ENCODE assay signal across 1 cellular context in the genomic region with DNA sequence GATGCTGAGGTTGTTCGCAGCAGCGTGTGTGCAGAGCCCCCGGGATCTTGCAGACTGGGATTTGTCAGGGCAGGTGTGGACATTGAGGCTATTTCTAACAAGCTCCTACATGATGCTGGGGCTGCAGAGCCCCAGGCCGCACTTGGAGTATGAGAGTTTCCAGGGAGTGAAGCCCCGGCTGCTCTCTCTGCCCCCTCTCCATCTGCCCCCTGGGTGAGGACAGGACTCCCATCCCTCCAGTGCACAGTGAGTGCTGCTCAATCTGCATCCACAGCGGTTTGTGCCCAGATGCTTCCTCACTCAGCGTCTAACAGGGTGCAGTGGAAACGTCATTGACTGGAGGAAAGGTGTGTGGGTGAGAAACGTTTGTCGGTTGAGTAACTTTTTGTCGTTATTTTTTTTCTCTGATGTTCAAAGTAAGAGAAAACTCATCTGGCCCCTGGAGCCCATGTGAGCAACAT.
TF ChIP-seq lines count a peak whose summit lies in the region.

No MANE protein-coding gene starts in this region.

TF ChIP-seq in GM23338, 12 proteins besides CTCF, POLR2A, EP300 and RAD21:
- TF ChIP-seq, protein P1, sequence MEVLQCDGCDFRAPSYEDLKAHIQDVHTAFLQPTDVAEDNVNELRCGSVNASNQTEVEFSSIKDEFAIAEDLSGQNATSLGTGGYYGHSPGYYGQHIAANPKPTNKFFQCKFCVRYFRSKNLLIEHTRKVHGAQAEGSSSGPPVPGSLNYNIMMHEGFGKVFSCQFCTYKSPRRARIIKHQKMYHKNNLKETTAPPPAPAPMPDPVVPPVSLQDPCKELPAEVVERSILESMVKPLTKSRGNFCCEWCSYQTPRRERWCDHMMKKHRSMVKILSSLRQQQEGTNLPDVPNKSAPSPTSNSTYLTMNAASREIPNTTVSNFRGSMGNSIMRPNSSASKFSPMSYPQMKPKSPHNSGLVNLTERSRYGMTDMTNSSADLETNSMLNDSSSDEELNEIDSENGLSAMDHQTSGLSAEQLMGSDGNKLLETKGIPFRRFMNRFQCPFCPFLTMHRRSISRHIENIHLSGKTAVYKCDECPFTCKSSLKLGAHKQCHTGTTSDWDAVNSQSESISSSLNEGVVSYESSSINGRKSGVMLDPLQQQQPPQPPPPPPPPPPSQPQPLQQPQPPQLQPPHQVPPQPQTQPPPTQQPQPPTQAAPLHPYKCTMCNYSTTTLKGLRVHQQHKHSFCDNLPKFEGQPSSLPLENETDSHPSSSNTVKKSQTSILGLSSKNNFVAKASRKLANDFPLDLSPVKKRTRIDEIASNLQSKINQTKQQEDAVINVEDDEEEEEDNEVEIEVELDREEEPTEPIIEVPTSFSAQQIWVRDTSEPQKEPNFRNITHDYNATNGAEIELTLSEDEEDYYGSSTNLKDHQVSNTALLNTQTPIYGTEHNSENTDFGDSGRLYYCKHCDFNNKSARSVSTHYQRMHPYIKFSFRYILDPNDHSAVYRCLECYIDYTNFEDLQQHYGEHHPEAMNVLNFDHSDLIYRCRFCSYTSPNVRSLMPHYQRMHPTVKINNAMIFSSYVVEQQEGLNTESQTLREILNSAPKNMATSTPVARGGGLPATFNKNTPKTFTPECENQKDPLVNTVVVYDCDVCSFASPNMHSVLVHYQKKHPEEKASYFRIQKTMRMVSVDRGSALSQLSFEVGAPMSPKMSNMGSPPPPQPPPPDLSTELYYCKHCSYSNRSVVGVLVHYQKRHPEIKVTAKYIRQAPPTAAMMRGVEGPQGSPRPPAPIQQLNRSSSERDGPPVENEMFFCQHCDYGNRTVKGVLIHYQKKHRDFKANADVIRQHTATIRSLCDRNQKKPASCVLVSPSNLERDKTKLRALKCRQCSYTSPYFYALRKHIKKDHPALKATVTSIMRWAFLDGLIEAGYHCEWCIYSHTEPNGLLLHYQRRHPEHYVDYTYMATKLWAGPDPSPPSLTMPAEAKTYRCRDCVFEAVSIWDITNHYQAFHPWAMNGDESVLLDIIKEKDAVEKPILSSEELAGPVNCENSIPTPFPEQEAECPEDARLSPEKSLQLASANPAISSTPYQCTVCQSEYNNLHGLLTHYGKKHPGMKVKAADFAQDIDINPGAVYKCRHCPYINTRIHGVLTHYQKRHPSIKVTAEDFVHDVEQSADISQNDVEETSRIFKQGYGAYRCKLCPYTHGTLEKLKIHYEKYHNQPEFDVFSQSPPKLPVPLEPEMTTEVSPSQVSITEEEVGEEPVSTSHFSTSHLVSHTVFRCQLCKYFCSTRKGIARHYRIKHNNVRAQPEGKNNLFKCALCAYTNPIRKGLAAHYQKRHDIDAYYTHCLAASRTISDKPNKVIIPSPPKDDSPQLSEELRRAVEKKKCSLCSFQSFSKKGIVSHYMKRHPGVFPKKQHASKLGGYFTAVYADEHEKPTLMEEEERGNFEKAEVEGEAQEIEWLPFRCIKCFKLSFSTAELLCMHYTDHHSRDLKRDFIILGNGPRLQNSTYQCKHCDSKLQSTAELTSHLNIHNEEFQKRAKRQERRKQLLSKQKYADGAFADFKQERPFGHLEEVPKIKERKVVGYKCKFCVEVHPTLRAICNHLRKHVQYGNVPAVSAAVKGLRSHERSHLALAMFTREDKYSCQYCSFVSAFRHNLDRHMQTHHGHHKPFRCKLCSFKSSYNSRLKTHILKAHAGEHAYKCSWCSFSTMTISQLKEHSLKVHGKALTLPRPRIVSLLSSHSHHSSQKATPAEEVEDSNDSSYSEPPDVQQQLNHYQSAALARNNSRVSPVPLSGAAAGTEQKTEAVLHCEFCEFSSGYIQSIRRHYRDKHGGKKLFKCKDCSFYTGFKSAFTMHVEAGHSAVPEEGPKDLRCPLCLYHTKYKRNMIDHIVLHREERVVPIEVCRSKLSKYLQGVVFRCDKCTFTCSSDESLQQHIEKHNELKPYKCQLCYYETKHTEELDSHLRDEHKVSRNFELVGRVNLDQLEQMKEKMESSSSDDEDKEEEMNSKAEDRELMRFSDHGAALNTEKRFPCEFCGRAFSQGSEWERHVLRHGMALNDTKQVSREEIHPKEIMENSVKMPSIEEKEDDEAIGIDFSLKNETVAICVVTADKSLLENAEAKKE (CRISPR knock-in tag; IDR thresholded peaks at IDR 0.05): no peak
- TF ChIP-seq, protein P2, sequence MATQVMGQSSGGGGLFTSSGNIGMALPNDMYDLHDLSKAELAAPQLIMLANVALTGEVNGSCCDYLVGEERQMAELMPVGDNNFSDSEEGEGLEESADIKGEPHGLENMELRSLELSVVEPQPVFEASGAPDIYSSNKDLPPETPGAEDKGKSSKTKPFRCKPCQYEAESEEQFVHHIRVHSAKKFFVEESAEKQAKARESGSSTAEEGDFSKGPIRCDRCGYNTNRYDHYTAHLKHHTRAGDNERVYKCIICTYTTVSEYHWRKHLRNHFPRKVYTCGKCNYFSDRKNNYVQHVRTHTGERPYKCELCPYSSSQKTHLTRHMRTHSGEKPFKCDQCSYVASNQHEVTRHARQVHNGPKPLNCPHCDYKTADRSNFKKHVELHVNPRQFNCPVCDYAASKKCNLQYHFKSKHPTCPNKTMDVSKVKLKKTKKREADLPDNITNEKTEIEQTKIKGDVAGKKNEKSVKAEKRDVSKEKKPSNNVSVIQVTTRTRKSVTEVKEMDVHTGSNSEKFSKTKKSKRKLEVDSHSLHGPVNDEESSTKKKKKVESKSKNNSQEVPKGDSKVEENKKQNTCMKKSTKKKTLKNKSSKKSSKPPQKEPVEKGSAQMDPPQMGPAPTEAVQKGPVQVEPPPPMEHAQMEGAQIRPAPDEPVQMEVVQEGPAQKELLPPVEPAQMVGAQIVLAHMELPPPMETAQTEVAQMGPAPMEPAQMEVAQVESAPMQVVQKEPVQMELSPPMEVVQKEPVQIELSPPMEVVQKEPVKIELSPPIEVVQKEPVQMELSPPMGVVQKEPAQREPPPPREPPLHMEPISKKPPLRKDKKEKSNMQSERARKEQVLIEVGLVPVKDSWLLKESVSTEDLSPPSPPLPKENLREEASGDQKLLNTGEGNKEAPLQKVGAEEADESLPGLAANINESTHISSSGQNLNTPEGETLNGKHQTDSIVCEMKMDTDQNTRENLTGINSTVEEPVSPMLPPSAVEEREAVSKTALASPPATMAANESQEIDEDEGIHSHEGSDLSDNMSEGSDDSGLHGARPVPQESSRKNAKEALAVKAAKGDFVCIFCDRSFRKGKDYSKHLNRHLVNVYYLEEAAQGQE (IDR thresholded peaks at IDR 0.05; ENCODE audit: unreplicated experiment): no peak
- TF ChIP-seq EZH2phosphoT487 (IDR thresholded peaks at IDR 0.05; ENCODE audit: unreplicated experiment): no peak
- no peak for TF ChIP-seq ZNF114 (CRISPR knock-in tag; IDR thresholded peaks at IDR 0.05)
- no peak for TF ChIP-seq CREB1 (CRISPR knock-in tag; IDR thresholded peaks at IDR 0.05; ENCODE audit: low read depth)
- TF ChIP-seq POLR2AphosphoS5 (IDR thresholded peaks at IDR 0.05; ENCODE audit: low read depth): no peak
- TF ChIP-seq NANOG (IDR thresholded peaks at IDR 0.05; ENCODE audit: borderline replicate concordance): no peak
